ENCODE assay signal across 30 cellular contexts in genomic region chr2:240229005-240229404, GRCh38.
"Had no signal": no experiment of that assay in that cellular context is flagged by ENCODE, and none has a peak within 500 bp of the region (broad histone marks: within the 10 kb centered on the region; RNA-seq: fewer than 3 reads in every experiment).

No MANE protein-coding gene starts in this region.

- H3K27ac ChIP-seq: ascending aorta, breast epithelium, cardiac muscle cell, colonic mucosa, esophagus muscularis mucosa, foreskin keratinocyte, gastrocnemius medialis, heart left ventricle, WERI-Rb-1 had no signal

- H3K36me3 ChIP-seq: ascending aorta, breast epithelium, cardiac muscle cell, colonic mucosa, esophagus muscularis mucosa, gastrocnemius medialis, heart left ventricle, WERI-Rb-1 had no signal

- ATAC-seq: activated CD4-positive, CD25-positive, alpha-beta regulatory T cell treated with anti-CD3 and anti-CD28 coated beads, Interleukin-2, amount 50 U/mL, for 24 hours; activated CD8-positive, alpha-beta T cell treated with anti-CD3 and anti-CD28 coated beads for 36 hours; activated naive CD4-positive, alpha-beta T cell treated with anti-CD3 and anti-CD28 coated beads, Interleukin-2, amount 50 U/mL, for 72 hours; activated T-cell treated with anti-CD3 and anti-CD28 coated beads, Interleukin-2, amount 50 U/mL, for 4 hours; activated T-helper 17 cell treated with anti-CD3 and anti-CD28 coated beads, Interleukin-2, amount 50 U/mL, for 72 hours; foreskin keratinocyte; gastrocnemius medialis; heart left ventricle had no signal

- DNase-seq: activated B cell treated with CpG ODN at 0.5 μM for 24 hours; activated CD4-positive, alpha-beta T cell treated with anti-CD3 and anti-CD28 coated beads for 48 hours; activated CD4-positive, alpha-beta T cell treated with anti-CD3 and anti-CD28 coated beads, Interleukin-2, amount 50 U/mL, for 1 hour; activated CD4-positive, alpha-beta T cell treated with anti-CD3 and anti-CD28 coated beads, Interleukin-2, amount 50 U/mL, for 48 hours; activated CD8-positive, alpha-beta T cell treated with anti-CD3 and anti-CD28 coated beads for 36 hours; activated effector memory CD4-positive, alpha-beta T cell treated with Interleukin-2 at 50 U/mL for 16 hours; activated gamma-delta T cell treated with Interleukin-2 at 50 U/mL for 16 hours; activated naive CD4-positive, alpha-beta T cell treated with anti-CD3 and anti-CD28 coated beads for 36 hours; activated naive CD8-positive, alpha-beta T cell treated with anti-CD3 and anti-CD28 coated beads, Interleukin-2, amount 10 ng/mL, durations not matched to agents 7 days and 5 days; activated T-cell treated with anti-CD3 and anti-CD28 coated beads, Interleukin-2, amount 50 U/mL, for 4 hours; central memory CD4-positive, alpha-beta T cell; cerebellar nuclear complex; colonic mucosa; effector memory CD4-positive, alpha-beta T cell; endodermal cell; erythroblast; foreskin keratinocyte; gastrocnemius medialis; glutamatergic neuron; heart left ventricle; hypothalamus; T1000; WERI-Rb-1 had no signal

- H3K4me3 ChIP-seq: ascending aorta, breast epithelium, cardiac muscle cell, colonic mucosa, esophagus muscularis mucosa, gastrocnemius medialis, heart left ventricle had no signal

- H3K4me1 ChIP-seq: colonic mucosa had no signal

- H3K27me3 ChIP-seq: ascending aorta, cardiac muscle cell, colonic mucosa, gastrocnemius medialis had no signal

- H3K9me3 ChIP-seq: colonic mucosa, gastrocnemius medialis had no signal
